In genomic region chr2:162382283-162382682, GRCh38 we compare ENCODE assay signal across 31 cellular contexts. TPM values are rescaled to one million over a fixed set of nuclear protein-coding genes. Genes with fewer than 3 reads are reported as not detected.
DNase-seq lines count a peak whose midpoint lies in the region; TF ChIP-seq lines count a peak whose summit lies in the region.
"Had no signal": no experiment of that assay in that cellular context is flagged by ENCODE, and none has a peak within 500 bp of the region (broad histone marks: within the 10 kb centered on the region; RNA-seq: fewer than 3 reads in every experiment).

No MANE protein-coding gene starts in this region.

- no peak overlapping the region for H3K27ac ChIP-seq in mesenchymal stem cell (ENCODE audit: low read length, poor library complexity, severe bottlenecking)
- H3K27ac ChIP-seq: esophagus muscularis mucosa, GM23248, suprapubic skin had no signal

- intact Hi-C loops in Calu3 (cut with micrococcal nuclease; ENCODE audit: unreplicated experiment): no loop called here

- no peaks in the 10 kb centered on the region for H3K36me3 ChIP-seq in mesenchymal stem cell (ENCODE audit: control insufficient read depth in 1 of 2, insufficient read depth in 2 of 2, low read depth in 1 of 2, low read length in 2 of 2)
- H3K36me3 ChIP-seq: esophagus muscularis mucosa, suprapubic skin had no signal

- H2BK12ac ChIP-seq in mesenchymal stem cell (ENCODE audit: low read length in 2 of 2): no peak overlapping the region

- H3K4me1 Mint-ChIP-seq in endothelial cell (ENCODE audit: unreplicated experiment): peaks cover 31% of the 10 kb centered on the region
- H3K4me1 Mint-ChIP-seq in Calu3 (ENCODE audit: low read depth, unreplicated experiment): no peaks in the 10 kb centered on the region
- H3K4me1 Mint-ChIP-seq: activated naive CD8-positive, alpha-beta T cell treated with anti-CD3 and anti-CD28 coated beads, Interleukin-2, amount 10 ng/mL, durations not matched to agents 7 days and 5 days; WTC11 had no signal

- H3K23ac ChIP-seq in mesenchymal stem cell (ENCODE audit: low read length in 2 of 2): no peak overlapping the region

- H3K36me3 Mint-ChIP-seq in endothelial cell (ENCODE audit: low read depth, unreplicated experiment) (no peaks in the 10 kb centered on the region), Calu3 (ENCODE audit: insufficient read depth, unreplicated experiment) (no peaks in the 10 kb centered on the region)
- H3K36me3 Mint-ChIP-seq: activated naive CD8-positive, alpha-beta T cell treated with anti-CD3 and anti-CD28 coated beads, Interleukin-2, amount 10 ng/mL, durations not matched to agents 7 days and 5 days; WTC11 had no signal

- no peak overlapping the region for H3K18ac ChIP-seq in mesenchymal stem cell (ENCODE audit: low read depth in 1 of 2, low read length in 2 of 2)

- H3K4me2 ChIP-seq in mesenchymal stem cell (ENCODE audit: low read length, poor library complexity, severe bottlenecking): no peak overlapping the region

- no peak overlapping the region for H2BK5ac ChIP-seq in mesenchymal stem cell (ENCODE audit: low read depth, low read length, poor library complexity, severe bottlenecking)

- H2AFZ ChIP-seq in mesenchymal stem cell (ENCODE audit: low read depth, low read length): no peak overlapping the region
- H2AFZ ChIP-seq: GM23248 had no signal

- no peaks in the 10 kb centered on the region for H3K9me3 ChIP-seq in mesenchymal stem cell (ENCODE audit: control insufficient read depth, low read length)
- H3K9me3 ChIP-seq: esophagus muscularis mucosa, suprapubic skin had no signal

- H2AK5ac ChIP-seq in mesenchymal stem cell (ENCODE audit: low read length, severe bottlenecking): no peak overlapping the region

- no peaks in the 10 kb centered on the region for H3K4me1 ChIP-seq in mesenchymal stem cell (ENCODE audit: control insufficient read depth, insufficient read depth, low read depth, low read length)
- H3K4me1 ChIP-seq: suprapubic skin had no signal

- CTCF ChIA-PET in Calu3 (lab: Charles Lee): interaction anchor here (1.4 kb wide), 1 partner anchor 9 kb away, joined by 3 read pairs; no protein-coding TSS in a partner anchor

- BruUV-seq in Calu3 (replicated peaks; lab: Mats Ljungman, UMichigan): no TSS peak

- H3K9ac ChIP-seq in mesenchymal stem cell (ENCODE audit: low read length): no peak overlapping the region
- H3K9ac ChIP-seq: GM23248 had no signal

- no peaks in the 10 kb centered on the region for H3K27me3 ChIP-seq in mesenchymal stem cell (ENCODE audit: control insufficient read depth in 1 of 2, insufficient read depth in 1 of 2, low read length in 2 of 2)
- H3K27me3 ChIP-seq: esophagus muscularis mucosa, suprapubic skin had no signal

- peak; percentile 25 for DNase-seq in DMS53 (lab: John Stamatoyannopoulos, UW)
- no peak for DNase-seq in DMS53 treated with DMSO at 0.1 percent for 48 hours (lab: John Stamatoyannopoulos, UW; ENCODE audit: unreplicated experiment)
- peak; percentile 5 for DNase-seq in M059J (ENCODE audit: low read depth)
- no peak for DNase-seq in endothelial cell (ENCODE audit: low spot score)
- peak; percentile 79 for DNase-seq in mesenchymal stem cell
- DNase-seq in Calu3: no peak
- no peak for DNase-seq in activated T-cell treated with anti-CD3 and anti-CD28 coated beads, Interleukin-2, amount 50 U/mL, for 48 hours
- DNase-seq in activated CD4-positive, alpha-beta T cell treated with anti-CD3 and anti-CD28 coated beads, Interleukin-2, amount 50 U/mL, for 1 hour: no peak
- DNase-seq: 8988T; activated CD4-positive, alpha-beta T cell treated with anti-CD3 and anti-CD28 coated beads, Interleukin-2, amount 50 U/mL, for 48 hours; activated CD8-positive, alpha-beta memory T cell treated with anti-CD3 and anti-CD28 coated beads, Interleukin-2, amount 50 U/mL, for 4 hours; activated effector memory CD4-positive, alpha-beta T cell treated with Interleukin-2 at 50 U/mL for 16 hours; activated naive CD8-positive, alpha-beta T cell treated with anti-CD3 and anti-CD28 coated beads, Interleukin-2, amount 10 ng/mL, durations not matched to agents 7 days and 5 days; CD4-positive, alpha-beta T cell; DMS153; effector CD8-positive, alpha-beta T cell; GF-D8; GM23248; kidney; MM.1S; NCI-H1417 treated with DMSO at 0.1 percent for 48 hours; NCI-H526; SHP77 treated with DMSO at 0.1 percent for 48 hours; SW 1271; T1000 had no signal

- H3K4me3 ChIP-seq in mesenchymal stem cell (ENCODE audit: insufficient read depth in 1 of 2, low read depth in 1 of 2, low read length in 2 of 2): no peak overlapping the region
- H3K4me3 ChIP-seq: esophagus muscularis mucosa, GM23248, K562, suprapubic skin had no signal

- H3K27ac Mint-ChIP-seq in endothelial cell (ENCODE audit: unreplicated experiment): peak overlapping the region; percentile 10
- no peak overlapping the region for H3K27ac Mint-ChIP-seq in Calu3 (ENCODE audit: unreplicated experiment)
- H3K27ac Mint-ChIP-seq: activated naive CD8-positive, alpha-beta T cell treated with anti-CD3 and anti-CD28 coated beads, Interleukin-2, amount 10 ng/mL, durations not matched to agents 7 days and 5 days; CD4-positive, alpha-beta T cell; progenitor cell of endocrine pancreas; WTC11 had no signal

- no peak overlapping the region for H3K14ac ChIP-seq in mesenchymal stem cell (ENCODE audit: low read length in 2 of 2)

- H3K27me3 Mint-ChIP-seq in endothelial cell (ENCODE audit: unreplicated experiment) (peaks cover 7% of the 10 kb centered on the region), Calu3 (ENCODE audit: unreplicated experiment) (no peaks in the 10 kb centered on the region)
- H3K27me3 Mint-ChIP-seq: brain, progenitor cell of endocrine pancreas had no signal

- no peak overlapping the region for H2BK120ac ChIP-seq in mesenchymal stem cell (ENCODE audit: low read depth, low read length)

- WGBS in mesenchymal stem cell: no CpG with 5 or more reads among the region's 1 CpG

- no peak overlapping the region for H3K4ac ChIP-seq in mesenchymal stem cell (ENCODE audit: low read depth in 1 of 2, low read length in 2 of 2)

- H4K8ac ChIP-seq in mesenchymal stem cell (ENCODE audit: low read length): no peak overlapping the region

- no peak overlapping the region for H3K4me3 Mint-ChIP-seq in endothelial cell (ENCODE audit: unreplicated experiment)
- H3K4me3 Mint-ChIP-seq in Calu3 (ENCODE audit: low read depth, unreplicated experiment): no peak overlapping the region
- H3K4me3 Mint-ChIP-seq: activated naive CD8-positive, alpha-beta T cell treated with anti-CD3 and anti-CD28 coated beads, Interleukin-2, amount 10 ng/mL, durations not matched to agents 7 days and 5 days; CD4-positive, alpha-beta T cell; WTC11 had no signal

- no peaks in the 10 kb centered on the region for H3K79me1 ChIP-seq in mesenchymal stem cell (replicated peaks; ENCODE audit: low read length, poor library complexity, severe bottlenecking)

- TF ChIP-seq CTCF in endothelial cell (IDR thresholded peaks at IDR 0.05; ENCODE audit: unreplicated experiment) (no peak), Calu3 (IDR thresholded peaks at IDR 0.05; ENCODE audit: unreplicated experiment) (no peak)

- H3K9me3 Mint-ChIP-seq in endothelial cell (ENCODE audit: unreplicated experiment) (no peaks in the 10 kb centered on the region), Calu3 (ENCODE audit: low read depth, unreplicated experiment) (no peaks in the 10 kb centered on the region)
- H3K9me3 Mint-ChIP-seq: activated naive CD8-positive, alpha-beta T cell treated with anti-CD3 and anti-CD28 coated beads, Interleukin-2, amount 10 ng/mL, durations not matched to agents 7 days and 5 days; brain; CD4-positive, alpha-beta T cell; WTC11 had no signal

- H2BK15ac ChIP-seq in mesenchymal stem cell (ENCODE audit: low read depth, poor library complexity, severe bottlenecking): no peak overlapping the region

- no peak overlapping the region for H4K91ac ChIP-seq in mesenchymal stem cell (ENCODE audit: low read length)

RNA-seq across cellular contexts. Expression of gene GCA, which starts 38.4 kb away (rescaled TPM):
- total RNA-seq in M059J (2014; rRNA removed; shearing (Covaris generic)): 31.4 and 51.7 TPM in 2 replicates
- total RNA-seq in endothelial cell (ENCODE audit: unreplicated experiment) (123 TPM), Calu3 (2022) (51.2 and 57.5 TPM in 2 replicates)
- polyA plus RNA-seq in mesenchymal stem cell (2013, experiment 1 of 2): 5.4 TPM
- 5.6 TPM for polyA plus RNA-seq in mesenchymal stem cell (2013, experiment 2 of 2)

Comparison
In these comparisons a context has a peak if more than half of its experiments do, and no peak if none do; other contexts are left out.
1. DNase-seq: peak in DMS53 (single experiment), M059J (single experiment) and mesenchymal stem cell (single experiment); none in DMS53 treated with DMSO at 0.1 percent for 48 hours (single experiment), endothelial cell (single experiment), Calu3 (single experiment), activated T-cell treated with anti-CD3 and anti-CD28 coated beads, Interleukin-2, amount 50 U/mL, for 48 hours (0 of 2) and activated CD4-positive, alpha-beta T cell treated with anti-CD3 and anti-CD28 coated beads, Interleukin-2, amount 50 U/mL, for 1 hour (single experiment).